10 cellular contexts compared by ENCODE assay signal in the genomic region with DNA sequence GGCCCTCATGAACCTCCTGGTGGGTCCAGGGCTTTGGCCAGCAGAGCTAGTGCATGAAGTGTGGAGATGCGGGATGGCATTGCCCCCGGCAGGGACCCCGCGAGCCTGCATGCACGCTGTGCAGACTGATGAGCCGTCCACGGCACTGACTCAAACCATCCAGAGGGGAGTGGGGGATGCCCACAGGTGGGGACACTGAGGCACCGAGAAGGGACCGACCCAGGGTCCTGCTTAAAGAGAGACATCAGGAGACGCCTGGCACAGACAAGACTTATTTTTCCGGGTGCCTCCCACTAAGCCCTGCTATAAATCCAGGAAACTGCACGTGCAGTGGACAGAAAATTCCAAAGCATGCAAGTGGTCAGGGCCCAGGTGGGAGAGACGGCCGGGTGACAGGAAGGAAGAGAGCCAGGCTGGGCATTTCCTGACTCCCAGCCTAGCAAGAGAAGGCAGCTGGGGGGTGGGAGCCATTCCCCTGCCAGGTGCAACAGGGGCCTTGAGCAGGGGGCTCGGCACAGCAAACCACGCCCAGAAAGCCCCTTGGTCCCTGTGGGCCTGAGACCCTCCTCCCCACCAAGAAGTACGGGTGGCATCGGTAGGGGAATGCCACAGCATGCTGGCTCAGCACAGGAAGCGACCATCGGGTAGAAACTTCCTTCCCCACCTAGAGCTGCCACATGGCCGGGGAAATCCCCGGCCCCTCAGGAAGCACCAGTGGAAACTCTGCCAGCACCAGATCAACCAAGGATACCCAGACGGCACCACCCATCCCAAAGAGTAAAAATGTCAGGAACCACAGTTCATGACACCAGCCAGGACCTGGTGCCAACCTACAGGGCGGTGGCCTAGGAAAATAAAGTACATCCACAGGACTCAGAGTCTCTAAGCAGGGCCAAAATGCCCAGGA.
DNase-seq lines count a peak whose midpoint lies in the region; ATAC-seq and TF ChIP-seq lines count a peak whose summit lies in the region.
"Had no signal": no experiment of that assay in that cellular context is flagged by ENCODE, and none has a peak within 500 bp of the region (broad histone marks: within the 10 kb centered on the region; RNA-seq: fewer than 3 reads in every experiment).

No MANE protein-coding gene starts in this region.

- H3K4me2 ChIP-seq in OCI-LY3 (ENCODE audit: low read length) = peak overlapping the region; percentile 24

- POLR2A ChIA-PET in HEK293T (lab: Yijun Ruan, JAX) = no interaction called here

- H2AFZ ChIP-seq in OCI-LY3 (ENCODE audit: low read depth, low read length) = no peak overlapping the region

- no peaks in the 10 kb centered on the region for H3K36me3 ChIP-seq in OCI-LY3 (replicated peaks; ENCODE audit: low read depth, low read length)

- no peak overlapping the region for H3K27ac ChIP-seq in OCI-LY3 (ENCODE audit: low read length)

- intact Hi-C loops in left cardiac atrium (cut with DNase I) = no loop called here

- H3K4me3 ChIP-seq in OCI-LY3 (ENCODE audit: low read length) = no peak overlapping the region

- CTCF ChIA-PET in HEK293T (lab: Yijun Ruan, JAX) = no interaction called here

- no peak for ATAC-seq in left cardiac atrium
- no peak for ATAC-seq in GM21529 (IDR thresholded peaks at IDR 0.05; ENCODE audit: unreplicated experiment)

- H3K4me1 ChIP-seq in OCI-LY3 (ENCODE audit: low read length) = peaks cover 7% of the 10 kb centered on the region

- peak; percentile 83 for DNase-seq in activated CD8-positive, alpha-beta memory T cell treated with anti-CD3 and anti-CD28 coated beads for 24 hours
- DNase-seq in left cardiac atrium (peak; percentile 18), EL (no peak), HEK293T (ENCODE audit: extremely low spot score) (no peak), SW 1271 (lab: John Stamatoyannopoulos, UW) (no peak)
- peak; percentile 23 to 31 for DNase-seq in stimulated activated CD8-positive, alpha-beta memory T cell treated with anti-CD3 and anti-CD28 coated beads, Interleukin-4, amount 100 ng/mL, for 4 hours (ENCODE audit: low read depth in 2 of 2, low spot score in 1 of 2)
- DNase-seq: cerebellar nuclear complex, NCI-H526 treated with DMSO at 0.1 percent for 48 hours had no signal

- H3K79me2 ChIP-seq in OCI-LY3 (ENCODE audit: low read length) = no peaks in the 10 kb centered on the region

- no peaks in the 10 kb centered on the region for H4K20me1 ChIP-seq in OCI-LY3 (ENCODE audit: insufficient read depth, low read length)

- TF ChIP-seq CTCF in OCI-LY3 (IDR thresholded peaks at IDR 0.05; ENCODE audit: low read depth, low read length) = no peak

- H3K9me3 ChIP-seq in OCI-LY3 (ENCODE audit: insufficient read depth, low read length) = no peaks in the 10 kb centered on the region

- no peaks in the 10 kb centered on the region for H3K27me3 ChIP-seq in OCI-LY3 (ENCODE audit: low read depth, low read length)

- no peak overlapping the region for H3K9ac ChIP-seq in OCI-LY3 (ENCODE audit: low read length)

TF ChIP-seq in HEK293T, 16 proteins besides CTCF, POLR2A, EP300 and RAD21:
- TF ChIP-seq FOXK2 (IDR thresholded peaks at IDR 0.05) (no peak), CTBP1 (IDR thresholded peaks at IDR 0.05; ENCODE audit: borderline replicate concordance) (no peak), ELF4 (IDR thresholded peaks at IDR 0.05) (no peak), BHLHE40 (IDR thresholded peaks at IDR 0.05; ENCODE audit: borderline replicate concordance) (no peak), ZNF384 (IDR thresholded peaks at IDR 0.05) (no peak), NFRKB (IDR thresholded peaks at IDR 0.05) (no peak), FOXA1 (IDR thresholded peaks at IDR 0.05) (no peak), L3MBTL2 (conservative IDR thresholded peaks at IDR 0.05) (no peak), LEF1 (IDR thresholded peaks at IDR 0.05; ENCODE audit: borderline replicate concordance) (no peak), FOXM1 (IDR thresholded peaks at IDR 0.05; ENCODE audit: borderline replicate concordance) (no peak), SP1 (IDR thresholded peaks at IDR 0.05) (no peak), TARDBP (IDR thresholded peaks at IDR 0.05) (no peak), SUZ12 (IDR thresholded peaks at IDR 0.05) (no peak), HDGF (IDR thresholded peaks at IDR 0.05; ENCODE audit: borderline replicate concordance) (no peak), ARNT (IDR thresholded peaks at IDR 0.05) (no peak)
- TF ChIP-seq, protein P1, sequence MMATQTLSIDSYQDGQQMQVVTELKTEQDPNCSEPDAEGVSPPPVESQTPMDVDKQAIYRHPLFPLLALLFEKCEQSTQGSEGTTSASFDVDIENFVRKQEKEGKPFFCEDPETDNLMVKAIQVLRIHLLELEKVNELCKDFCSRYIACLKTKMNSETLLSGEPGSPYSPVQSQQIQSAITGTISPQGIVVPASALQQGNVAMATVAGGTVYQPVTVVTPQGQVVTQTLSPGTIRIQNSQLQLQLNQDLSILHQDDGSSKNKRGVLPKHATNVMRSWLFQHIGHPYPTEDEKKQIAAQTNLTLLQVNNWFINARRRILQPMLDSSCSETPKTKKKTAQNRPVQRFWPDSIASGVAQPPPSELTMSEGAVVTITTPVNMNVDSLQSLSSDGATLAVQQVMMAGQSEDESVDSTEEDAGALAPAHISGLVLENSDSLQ (IDR thresholded peaks at IDR 0.05) = no peak
TF ChIP-seq in HEK293T: peak in this region for 0.

Comparison
In these comparisons a context has a peak if more than half of its experiments do, and no peak if none do; other contexts are left out.
1. DNase-seq: peak in activated CD8-positive, alpha-beta memory T cell treated with anti-CD3 and anti-CD28 coated beads for 24 hours (single experiment), left cardiac atrium (single experiment) and stimulated activated CD8-positive, alpha-beta memory T cell treated with anti-CD3 and anti-CD28 coated beads, Interleukin-4, amount 100 ng/mL, for 4 hours (2 of 2); none in EL (single experiment), HEK293T (single experiment) and SW 1271 (0 of 2).